In the genomic region with DNA sequence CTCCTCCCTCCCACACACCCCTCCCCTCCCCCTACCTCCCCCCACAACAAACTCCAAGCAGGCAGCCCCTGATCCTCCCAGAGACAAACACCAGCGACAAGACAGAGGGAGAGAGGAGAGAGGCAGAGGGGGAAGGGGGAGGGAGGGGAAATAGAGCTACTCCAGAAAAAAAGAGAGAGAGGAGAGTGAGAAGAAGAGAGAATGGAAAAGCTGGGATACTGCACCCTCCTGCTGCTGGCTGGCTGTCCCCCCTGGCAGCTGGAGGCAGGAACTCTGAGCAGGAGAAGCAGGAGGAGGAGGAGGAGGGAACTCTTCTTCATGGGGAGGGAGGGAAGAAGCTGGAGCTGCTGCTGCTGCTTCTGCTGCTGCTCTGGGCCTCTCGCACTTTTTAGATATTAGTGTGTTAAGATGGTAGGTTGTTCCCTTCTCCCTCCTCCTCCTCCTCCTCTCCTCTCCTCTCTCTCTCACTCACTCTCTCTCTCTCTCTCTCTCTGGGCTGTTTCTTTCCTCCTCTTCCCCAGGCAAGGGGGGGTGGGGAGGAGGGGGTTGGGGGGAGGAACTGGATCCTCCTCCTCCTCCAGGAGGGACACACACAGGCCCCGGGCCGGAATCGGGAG, we compare ENCODE assay signal across 1 cellular context.
A peak's percentile ranks its signal among the peaks of the same experiment; 100 is the strongest.
TF ChIP-seq lines count a peak whose summit lies in the region.

No MANE protein-coding gene starts in this region.

TF ChIP-seq in HepG2, 621 proteins besides CTCF, POLR2A, EP300 and RAD21 (continued from another document and continues in another):
- TF ChIP-seq TERF1 (CRISPR knock-in tag; IDR thresholded peaks at IDR 0.05), result no peak
- no peak for TF ChIP-seq PRDM10 (CRISPR knock-in tag; IDR thresholded peaks at IDR 0.05; ENCODE audit: low read depth)
- TF ChIP-seq AGO1 (IDR thresholded peaks at IDR 0.05; ENCODE audit: low read depth, low read length, poor library complexity, severe bottlenecking), result no peak
- TF ChIP-seq ZNF343 (CRISPR knock-in tag; IDR thresholded peaks at IDR 0.05), result no peak
- TF ChIP-seq ZBTB7A (CRISPR knock-in tag; IDR thresholded peaks at IDR 0.05), result no peak
- no peak for TF ChIP-seq CENPBD1 (CRISPR knock-in tag; IDR thresholded peaks at IDR 0.05; ENCODE audit: borderline replicate concordance, low read depth)
- TF ChIP-seq ZNF564 (CRISPR knock-in tag; IDR thresholded peaks at IDR 0.05), result no peak
- no peak for TF ChIP-seq ZNF354B (CRISPR knock-in tag; IDR thresholded peaks at IDR 0.05)
- 0 out of 2 replicates have a peak, but pooled peaks have one; percentile 1 for TF ChIP-seq KDM2A (CRISPR knock-in tag; IDR thresholded peaks at IDR 0.05; ENCODE audit: borderline replicate concordance, low read depth)
- TF ChIP-seq, protein P1, sequence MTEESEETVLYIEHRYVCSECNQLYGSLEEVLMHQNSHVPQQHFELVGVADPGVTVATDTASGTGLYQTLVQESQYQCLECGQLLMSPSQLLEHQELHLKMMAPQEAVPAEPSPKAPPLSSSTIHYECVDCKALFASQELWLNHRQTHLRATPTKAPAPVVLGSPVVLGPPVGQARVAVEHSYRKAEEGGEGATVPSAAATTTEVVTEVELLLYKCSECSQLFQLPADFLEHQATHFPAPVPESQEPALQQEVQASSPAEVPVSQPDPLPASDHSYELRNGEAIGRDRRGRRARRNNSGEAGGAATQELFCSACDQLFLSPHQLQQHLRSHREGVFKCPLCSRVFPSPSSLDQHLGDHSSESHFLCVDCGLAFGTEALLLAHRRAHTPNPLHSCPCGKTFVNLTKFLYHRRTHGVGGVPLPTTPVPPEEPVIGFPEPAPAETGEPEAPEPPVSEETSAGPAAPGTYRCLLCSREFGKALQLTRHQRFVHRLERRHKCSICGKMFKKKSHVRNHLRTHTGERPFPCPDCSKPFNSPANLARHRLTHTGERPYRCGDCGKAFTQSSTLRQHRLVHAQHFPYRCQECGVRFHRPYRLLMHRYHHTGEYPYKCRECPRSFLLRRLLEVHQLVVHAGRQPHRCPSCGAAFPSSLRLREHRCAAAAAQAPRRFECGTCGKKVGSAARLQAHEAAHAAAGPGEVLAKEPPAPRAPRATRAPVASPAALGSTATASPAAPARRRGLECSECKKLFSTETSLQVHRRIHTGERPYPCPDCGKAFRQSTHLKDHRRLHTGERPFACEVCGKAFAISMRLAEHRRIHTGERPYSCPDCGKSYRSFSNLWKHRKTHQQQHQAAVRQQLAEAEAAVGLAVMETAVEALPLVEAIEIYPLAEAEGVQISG (CRISPR knock-in tag; IDR thresholded peaks at IDR 0.05), result no peak
- no peak for TF ChIP-seq MED8 (CRISPR knock-in tag; IDR thresholded peaks at IDR 0.05; ENCODE audit: insufficient replicate concordance)
- no peak for TF ChIP-seq RFX1 (IDR thresholded peaks at IDR 0.05)
- no peak for TF ChIP-seq KAT8 (CRISPR knock-in tag; IDR thresholded peaks at IDR 0.05)
- TF ChIP-seq XRCC5 (optimal IDR thresholded peaks at IDR 0.05; ENCODE audit: low read length), result no peak
- no peak for TF ChIP-seq ZBTB8A (CRISPR knock-in tag; IDR thresholded peaks at IDR 0.05; ENCODE audit: borderline replicate concordance, low read depth)
- TF ChIP-seq, protein P2, sequence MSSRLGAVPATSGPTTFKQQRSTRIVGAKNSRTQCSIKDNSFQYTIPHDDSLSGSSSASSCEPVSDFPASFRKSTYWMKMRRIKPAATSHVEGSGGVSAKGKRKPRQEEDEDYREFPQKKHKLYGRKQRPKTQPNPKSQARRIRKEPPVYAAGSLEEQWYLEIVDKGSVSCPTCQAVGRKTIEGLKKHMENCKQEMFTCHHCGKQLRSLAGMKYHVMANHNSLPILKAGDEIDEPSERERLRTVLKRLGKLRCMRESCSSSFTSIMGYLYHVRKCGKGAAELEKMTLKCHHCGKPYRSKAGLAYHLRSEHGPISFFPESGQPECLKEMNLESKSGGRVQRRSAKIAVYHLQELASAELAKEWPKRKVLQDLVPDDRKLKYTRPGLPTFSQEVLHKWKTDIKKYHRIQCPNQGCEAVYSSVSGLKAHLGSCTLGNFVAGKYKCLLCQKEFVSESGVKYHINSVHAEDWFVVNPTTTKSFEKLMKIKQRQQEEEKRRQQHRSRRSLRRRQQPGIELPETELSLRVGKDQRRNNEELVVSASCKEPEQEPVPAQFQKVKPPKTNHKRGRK (CRISPR knock-in tag; IDR thresholded peaks at IDR 0.05), result no peak
- TF ChIP-seq HNRNPK (IDR thresholded peaks at IDR 0.05; ENCODE audit: low read depth, low read length, poor library complexity, severe bottlenecking), result peak; percentile 12
- no peak for TF ChIP-seq ATM (IDR thresholded peaks at IDR 0.05; ENCODE audit: borderline replicate concordance)
- TF ChIP-seq MAFG (CRISPR knock-in tag; IDR thresholded peaks at IDR 0.05), result no peak
- TF ChIP-seq, protein P3, sequence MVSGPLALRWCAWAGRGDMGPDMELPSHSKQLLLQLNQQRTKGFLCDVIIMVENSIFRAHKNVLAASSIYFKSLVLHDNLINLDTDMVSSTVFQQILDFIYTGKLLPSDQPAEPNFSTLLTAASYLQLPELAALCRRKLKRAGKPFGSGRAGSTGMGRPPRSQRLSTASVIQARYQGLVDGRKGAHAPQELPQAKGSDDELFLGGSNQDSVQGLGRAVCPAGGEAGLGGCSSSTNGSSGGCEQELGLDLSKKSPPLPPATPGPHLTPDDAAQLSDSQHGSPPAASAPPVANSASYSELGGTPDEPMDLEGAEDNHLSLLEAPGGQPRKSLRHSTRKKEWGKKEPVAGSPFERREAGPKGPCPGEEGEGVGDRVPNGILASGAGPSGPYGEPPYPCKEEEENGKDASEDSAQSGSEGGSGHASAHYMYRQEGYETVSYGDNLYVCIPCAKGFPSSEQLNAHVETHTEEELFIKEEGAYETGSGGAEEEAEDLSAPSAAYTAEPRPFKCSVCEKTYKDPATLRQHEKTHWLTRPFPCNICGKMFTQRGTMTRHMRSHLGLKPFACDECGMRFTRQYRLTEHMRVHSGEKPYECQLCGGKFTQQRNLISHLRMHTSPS (CRISPR knock-in tag; IDR thresholded peaks at IDR 0.05; ENCODE audit: low read depth), result no peak
- TF ChIP-seq ZNF775 (CRISPR knock-in tag; IDR thresholded peaks at IDR 0.05; ENCODE audit: borderline replicate concordance), result 0 out of 2 replicates have a peak, but pooled peaks have one; percentile 56
- TF ChIP-seq PRPF4 (IDR thresholded peaks at IDR 0.05; ENCODE audit: low read depth, low read length, poor library complexity, severe bottlenecking), result no peak
- no peak for TF ChIP-seq HDAC1 (CRISPR knock-in tag; IDR thresholded peaks at IDR 0.05)
- TF ChIP-seq, protein P4, sequence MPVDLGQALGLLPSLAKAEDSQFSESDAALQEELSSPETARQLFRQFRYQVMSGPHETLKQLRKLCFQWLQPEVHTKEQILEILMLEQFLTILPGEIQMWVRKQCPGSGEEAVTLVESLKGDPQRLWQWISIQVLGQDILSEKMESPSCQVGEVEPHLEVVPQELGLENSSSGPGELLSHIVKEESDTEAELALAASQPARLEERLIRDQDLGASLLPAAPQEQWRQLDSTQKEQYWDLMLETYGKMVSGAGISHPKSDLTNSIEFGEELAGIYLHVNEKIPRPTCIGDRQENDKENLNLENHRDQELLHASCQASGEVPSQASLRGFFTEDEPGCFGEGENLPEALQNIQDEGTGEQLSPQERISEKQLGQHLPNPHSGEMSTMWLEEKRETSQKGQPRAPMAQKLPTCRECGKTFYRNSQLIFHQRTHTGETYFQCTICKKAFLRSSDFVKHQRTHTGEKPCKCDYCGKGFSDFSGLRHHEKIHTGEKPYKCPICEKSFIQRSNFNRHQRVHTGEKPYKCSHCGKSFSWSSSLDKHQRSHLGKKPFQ (CRISPR knock-in tag; IDR thresholded peaks at IDR 0.05; ENCODE audit: insufficient replicate concordance), result no peak
- no peak for TF ChIP-seq CREBL2 (CRISPR knock-in tag; IDR thresholded peaks at IDR 0.05; ENCODE audit: borderline replicate concordance)
- TF ChIP-seq ZNF432 (CRISPR knock-in tag; IDR thresholded peaks at IDR 0.05; ENCODE audit: borderline replicate concordance), result no peak
- TF ChIP-seq ETV5 (CRISPR knock-in tag; IDR thresholded peaks at IDR 0.05; ENCODE audit: borderline replicate concordance), result no peak
- no peak for TF ChIP-seq ZNF362 (CRISPR knock-in tag; IDR thresholded peaks at IDR 0.05; ENCODE audit: borderline replicate concordance)
- TF ChIP-seq SMARCE1 (IDR thresholded peaks at IDR 0.05; ENCODE audit: borderline replicate concordance), result no peak
- 0 out of 2 replicates have a peak, but pooled peaks have one; percentile 4 for TF ChIP-seq SAP130 (CRISPR knock-in tag; IDR thresholded peaks at IDR 0.05; ENCODE audit: low read depth)
- TF ChIP-seq KLF13 (CRISPR knock-in tag; IDR thresholded peaks at IDR 0.05), result no peak
- TF ChIP-seq ZNF256 (CRISPR knock-in tag; conservative IDR thresholded peaks at IDR 0.05), result no peak
- no peak for TF ChIP-seq SRSF9 (IDR thresholded peaks at IDR 0.05; ENCODE audit: borderline replicate concordance, insufficient read depth, low read depth, low read length, poor library complexity, severe bottlenecking)
- TF ChIP-seq SATB2 (CRISPR knock-in tag; IDR thresholded peaks at IDR 0.05), result no peak
- no peak for TF ChIP-seq NR3C1 (CRISPR knock-in tag; IDR thresholded peaks at IDR 0.05)
- 0 out of 2 replicates have a peak, but pooled peaks have one; percentile 51 for TF ChIP-seq POLR2G (IDR thresholded peaks at IDR 0.05; ENCODE audit: low read depth, low read length)
- peak; percentile 62; the same call in 1 of the 2 replicates for TF ChIP-seq ZBTB26 (CRISPR knock-in tag; IDR thresholded peaks at IDR 0.05; ENCODE audit: borderline replicate concordance)
- TF ChIP-seq ZSCAN21 (CRISPR knock-in tag; IDR thresholded peaks at IDR 0.05; ENCODE audit: borderline replicate concordance), result no peak
- TF ChIP-seq, protein P5, sequence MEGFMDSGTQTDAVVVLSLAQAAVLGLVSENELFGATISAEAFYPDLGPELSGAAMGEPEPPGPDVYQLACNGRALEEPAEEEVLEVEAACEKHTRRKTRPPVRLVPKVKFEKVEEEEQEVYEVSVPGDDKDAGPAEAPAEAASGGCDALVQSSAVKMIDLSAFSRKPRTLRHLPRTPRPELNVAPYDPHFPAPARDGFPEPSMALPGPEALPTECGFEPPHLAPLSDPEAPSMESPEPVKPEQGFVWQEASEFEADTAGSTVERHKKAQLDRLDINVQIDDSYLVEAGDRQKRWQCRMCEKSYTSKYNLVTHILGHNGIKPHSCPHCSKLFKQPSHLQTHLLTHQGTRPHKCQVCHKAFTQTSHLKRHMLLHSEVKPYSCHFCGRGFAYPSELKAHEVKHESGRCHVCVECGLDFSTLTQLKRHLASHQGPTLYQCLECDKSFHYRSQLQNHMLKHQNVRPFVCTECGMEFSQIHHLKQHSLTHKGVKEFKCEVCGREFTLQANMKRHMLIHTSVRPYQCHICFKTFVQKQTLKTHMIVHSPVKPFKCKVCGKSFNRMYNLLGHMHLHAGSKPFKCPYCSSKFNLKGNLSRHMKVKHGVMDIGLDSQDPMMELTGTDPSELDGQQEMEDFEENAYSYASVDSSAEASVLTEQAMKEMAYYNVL (CRISPR knock-in tag; IDR thresholded peaks at IDR 0.05; ENCODE audit: borderline replicate concordance), result peak; percentile 87; the same call in 1 of the 2 replicates
